In the genomic region with DNA sequence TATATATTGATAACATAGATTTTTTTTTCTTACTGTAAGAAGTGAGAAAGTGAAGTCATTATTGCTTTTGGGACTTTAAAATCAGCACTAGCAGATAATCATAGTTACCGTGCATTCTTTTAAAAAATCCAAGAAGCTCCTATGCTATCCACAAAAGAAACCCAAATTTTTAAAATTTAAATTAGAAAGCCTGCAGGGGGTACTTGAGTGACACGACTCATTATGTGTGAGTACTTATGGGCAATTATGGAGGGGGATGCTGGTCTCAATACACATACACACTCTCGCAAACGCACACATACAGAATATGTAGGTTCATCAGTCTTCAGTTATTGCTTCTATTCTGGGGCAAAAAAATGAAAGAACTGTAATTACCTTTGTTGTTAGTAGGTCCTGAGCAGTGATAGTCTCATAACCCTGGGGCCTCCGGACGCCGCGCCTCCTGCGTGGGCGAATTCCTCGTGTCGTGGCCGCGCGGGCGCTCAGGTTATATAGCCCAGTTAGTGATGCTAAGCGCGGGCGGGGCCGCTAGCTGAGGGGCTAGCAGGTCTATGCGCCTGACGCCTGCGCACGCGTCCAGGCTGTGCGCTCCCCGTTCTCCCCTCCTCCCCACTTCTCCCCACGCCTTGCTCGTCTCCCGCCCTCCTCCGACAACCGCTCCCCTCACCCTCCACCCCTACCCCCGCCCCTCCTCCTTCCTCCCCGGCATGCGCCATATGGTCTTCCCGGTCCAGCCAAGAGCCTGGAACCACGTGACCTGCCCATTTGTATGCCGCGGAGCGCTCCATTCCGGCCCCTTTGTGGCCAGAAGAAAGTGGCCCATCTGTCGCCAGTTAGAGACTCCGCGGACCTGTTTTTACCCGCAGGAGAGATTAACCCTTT, we compare ENCODE assay signal across 9 cellular contexts. TPM values are rescaled to one million over a fixed set of nuclear protein-coding genes. Genes with fewer than 3 reads are reported as not detected.
DNase-seq lines count a peak whose midpoint lies in the region; ATAC-seq and TF ChIP-seq lines count a peak whose summit lies in the region.
"Had no signal": no experiment of that assay in that cellular context is flagged by ENCODE, and none has a peak within 500 bp of the region (broad histone marks: within the 10 kb centered on the region; RNA-seq: fewer than 3 reads in every experiment).

A gene (minus strand): TSS at position 463 of the 882 bp plus-strand sequence. CDS start 1,657 bp downstream, outside the sequence.

- H3K9ac ChIP-seq in SK-N-MC (ENCODE audit: insufficient read length) = no peak within 1 kb of the TSS

- no peaks in the 10 kb centered on the region for H3K36me3 ChIP-seq in right atrium auricular region
- H3K36me3 ChIP-seq in SK-N-MC (ENCODE audit: insufficient read depth, low read length) = no peaks in the 10 kb centered on the region
- no peaks in the 10 kb centered on the region for H3K36me3 ChIP-seq in thymus (ENCODE audit: control insufficient read depth, insufficient read depth)
- no peaks in the 10 kb centered on the region for H3K36me3 ChIP-seq in upper lobe of right lung

- no peaks in the 10 kb centered on the region for H3K9me3 ChIP-seq in right atrium auricular region
- no peaks in the 10 kb centered on the region for H3K9me3 ChIP-seq in SK-N-MC (ENCODE audit: low read depth, low read length)
- peaks cover 3% of the 10 kb centered on the region for H3K9me3 ChIP-seq in thymus (ENCODE audit: control insufficient read depth)
- no peaks in the 10 kb centered on the region for H3K9me3 ChIP-seq in upper lobe of right lung

- H3K27ac ChIP-seq in right atrium auricular region (no peak within 1 kb of the TSS), SK-N-MC (no peak within 1 kb of the TSS), thymus (ENCODE audit: low read depth) (no peak within 1 kb of the TSS), upper lobe of right lung (no peak within 1 kb of the TSS)

- H3K27me3 ChIP-seq in right atrium auricular region (peaks cover 33 to 60% of the 10 kb centered on the region in 2 donors), thymus (ENCODE audit: control insufficient read depth, insufficient read depth) (peaks cover 69% of the 10 kb centered on the region), upper lobe of right lung (peaks cover 92% of the 10 kb centered on the region)

- ATAC-seq in Right ventricle myocardium superior (ENCODE audit: poor library complexity) (no peak), GM19023 (IDR thresholded peaks at IDR 0.05; ENCODE audit: unreplicated experiment) (no peak), upper lobe of right lung (no peak)

- WGBS in thymus = 3% methylated on average over 45 of the region's 45 CpGs

- intact Hi-C loops in Right ventricle myocardium superior (cut with DNase I) = no loop called here
- intact Hi-C loops in upper lobe of right lung (cut with DNase I) = no loop called here

- DNase-seq in Right ventricle myocardium superior (peak; percentile 32), right atrium auricular region (ENCODE audit: low spot score) (no peak), SK-N-MC (ENCODE audit: low read depth, low spot score) (no peak), iPS DF 19.7 (ENCODE audit: low read depth, low spot score) (peak; percentile 83), OCI-M1 (lab: John Stamatoyannopoulos, UW) (no peak), upper lobe of right lung (no peak)

- H3K4me1 ChIP-seq in right atrium auricular region = peaks cover 0 to 29% of the 10 kb centered on the region in 2 donors
- peaks cover 7% of the 10 kb centered on the region for H3K4me1 ChIP-seq in thymus (ENCODE audit: control insufficient read depth, insufficient read depth, low read length)
- peaks cover 6% of the 10 kb centered on the region for H3K4me1 ChIP-seq in upper lobe of right lung

- peak within 1 kb of the TSS in 1 of 2 donors; percentile 17 for H3K4me3 ChIP-seq in right atrium auricular region
- H3K4me3 ChIP-seq in SK-N-MC = peak within 1 kb of the TSS; percentile 66
- peak within 1 kb of the TSS; percentile 4 for H3K4me3 ChIP-seq in thymus (ENCODE audit: low read length)
- H3K4me3 ChIP-seq in upper lobe of right lung = no peak within 1 kb of the TSS

- TF ChIP-seq CTCF in right atrium auricular region (IDR thresholded peaks at IDR 0.05) (no peak), upper lobe of right lung (IDR thresholded peaks at IDR 0.05) (no peak)

RNA-seq across cellular contexts. Expression of the gene that starts here (rescaled TPM):
- total RNA-seq in Right ventricle myocardium superior (not detected), right atrium auricular region (not detected), upper lobe of right lung (not detected)
- polyA plus RNA-seq in thymus = 0.46 TPM
- total RNA-seq: liver had no signal
- polyA plus RNA-seq: liver had no signal

Comparison
In these comparisons a context has a peak if more than half of its experiments do, and no peak if none do; other contexts are left out.
1. Peak in DNase-seq in Right ventricle myocardium superior; RNA of the gene not detected or under 1 TPM.